ENCODE assay signal across 29 cellular contexts in the genomic region with DNA sequence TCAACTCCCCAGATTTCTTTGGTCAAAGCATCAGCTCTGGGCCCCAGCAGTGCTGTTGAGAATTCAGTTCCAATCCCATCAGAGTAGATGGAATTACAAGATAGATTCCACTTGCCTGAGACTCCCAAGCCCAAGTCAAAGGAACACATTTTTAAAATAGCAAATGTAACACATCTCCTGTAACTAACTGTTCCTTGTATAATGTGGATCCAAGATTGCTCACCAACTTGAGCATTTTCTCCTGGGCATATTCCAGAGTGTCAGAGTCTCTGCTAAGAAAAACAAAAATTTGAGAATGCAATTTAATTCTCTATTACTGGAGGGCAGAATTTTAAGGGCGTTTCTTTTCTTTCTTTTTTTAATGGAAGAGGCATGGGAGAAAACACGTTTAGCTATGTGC.
"Had no signal": no experiment of that assay in that cellular context is flagged by ENCODE, and none has a peak within 500 bp of the region (broad histone marks: within the 10 kb centered on the region; RNA-seq: fewer than 3 reads in every experiment).

No MANE protein-coding gene starts in this region.

- H3K36me3 ChIP-seq: brain microvascular endothelial cell, cardiac muscle cell, MG63 had no signal

- H3K4me1 Mint-ChIP-seq: activated naive CD4-positive, alpha-beta T cell treated with anti-CD3 and anti-CD28 coated beads, Interleukin-2, amount 50 U/mL, for 24 hours had no signal

- H3K27ac ChIP-seq: brain microvascular endothelial cell, cardiac muscle cell, SK-N-MC, VCaP had no signal

- DNase-seq: activated CD4-positive, alpha-beta T cell treated with anti-CD3 and anti-CD28 coated beads for 4 hours; activated CD8-positive, alpha-beta T cell treated with anti-CD3 and anti-CD28 coated beads, Interleukin-2, amount 10 ng/mL, durations not matched to agents 7 days and 5 days; activated effector memory CD4-positive, alpha-beta T cell treated with Interleukin-2 at 50 U/mL for 16 hours; activated naive CD4-positive, alpha-beta T cell; activated T-cell treated with anti-CD3 and anti-CD28 coated beads, Interleukin-2, amount 50 U/mL, for 24 hours; brain microvascular endothelial cell; MG63; MV-4-11; NCI-H1092 treated with DMSO at 0.1 percent for 48 hours; NCI-H1417 treated with DMSO at 0.1 percent for 48 hours; NCI-H1694; NCI-H2029; NCI-H2107; NCI-H2171 treated with DMSO at 0.1 percent for 48 hours; NCI-H226; NCI-H510A; NCI-H526 treated with DMSO at 0.1 percent for 48 hours; NCI-H82; OCI-M1; RPMI8226; T-helper 1 cell had no signal

- H3K27ac Mint-ChIP-seq: activated CD8-positive, alpha-beta T cell treated with anti-CD3 and anti-CD28 coated beads, Interleukin-2, amount 10 ng/mL, durations not matched to agents 7 days and 5 days; activated naive CD4-positive, alpha-beta T cell treated with anti-CD3 and anti-CD28 coated beads, Interleukin-2, amount 50 U/mL, for 24 hours; activated T-cell treated with anti-CD3 and anti-CD28 coated beads, Interleukin-2, amount 50 U/mL, for 24 hours; activated T-helper 1 cell treated with anti-CD3 and anti-CD28 coated beads, Interleukin-12 subunit alpha, Interleukin-12 subunit beta, Interleukin-2, Interleukin-4 antibody, amounts not matched to agents 30 ng/mL and 10 ng/mL and 1 ng/mL, durations not matched to agents 14 hours and 24 hours and 36 hours had no signal

- H3K27me3 Mint-ChIP-seq: activated naive CD4-positive, alpha-beta T cell treated with anti-CD3 and anti-CD28 coated beads, Interleukin-2, amount 50 U/mL, for 24 hours; activated T-cell treated with anti-CD3 and anti-CD28 coated beads, Interleukin-2, amount 50 U/mL, for 24 hours had no signal

- H3K9me3 ChIP-seq: MG63 had no signal

- H3K27me3 ChIP-seq: brain microvascular endothelial cell, cardiac muscle cell, MG63 had no signal

- H3K36me3 Mint-ChIP-seq: activated naive CD4-positive, alpha-beta T cell treated with anti-CD3 and anti-CD28 coated beads, Interleukin-2, amount 50 U/mL, for 24 hours had no signal

- H3K4me3 ChIP-seq: cardiac muscle cell, MG63, SK-N-MC had no signal

- H3K4me3 Mint-ChIP-seq: activated CD8-positive, alpha-beta T cell treated with anti-CD3 and anti-CD28 coated beads, Interleukin-2, amount 10 ng/mL, durations not matched to agents 7 days and 5 days; activated naive CD4-positive, alpha-beta T cell treated with anti-CD3 and anti-CD28 coated beads, Interleukin-2, amount 50 U/mL, for 24 hours; activated T-cell treated with anti-CD3 and anti-CD28 coated beads, Interleukin-2, amount 50 U/mL, for 24 hours; activated T-helper 1 cell treated with anti-CD3 and anti-CD28 coated beads, Interleukin-12 subunit alpha, Interleukin-12 subunit beta, Interleukin-2, Interleukin-4 antibody, amounts not matched to agents 30 ng/mL and 10 ng/mL and 1 ng/mL, durations not matched to agents 14 hours and 24 hours and 36 hours had no signal

- ATAC-seq: activated CD4-positive, CD25-positive, alpha-beta regulatory T cell treated with anti-CD3 and anti-CD28 coated beads, Interleukin-2, amount 50 U/mL, for 24 hours; activated CD8-positive, alpha-beta T cell treated with anti-CD3 and anti-CD28 coated beads, Interleukin-2, amount 10 ng/mL, durations not matched to agents 7 days and 5 days; Panc1; Right ventricle myocardium inferior had no signal
